In the genomic region with DNA sequence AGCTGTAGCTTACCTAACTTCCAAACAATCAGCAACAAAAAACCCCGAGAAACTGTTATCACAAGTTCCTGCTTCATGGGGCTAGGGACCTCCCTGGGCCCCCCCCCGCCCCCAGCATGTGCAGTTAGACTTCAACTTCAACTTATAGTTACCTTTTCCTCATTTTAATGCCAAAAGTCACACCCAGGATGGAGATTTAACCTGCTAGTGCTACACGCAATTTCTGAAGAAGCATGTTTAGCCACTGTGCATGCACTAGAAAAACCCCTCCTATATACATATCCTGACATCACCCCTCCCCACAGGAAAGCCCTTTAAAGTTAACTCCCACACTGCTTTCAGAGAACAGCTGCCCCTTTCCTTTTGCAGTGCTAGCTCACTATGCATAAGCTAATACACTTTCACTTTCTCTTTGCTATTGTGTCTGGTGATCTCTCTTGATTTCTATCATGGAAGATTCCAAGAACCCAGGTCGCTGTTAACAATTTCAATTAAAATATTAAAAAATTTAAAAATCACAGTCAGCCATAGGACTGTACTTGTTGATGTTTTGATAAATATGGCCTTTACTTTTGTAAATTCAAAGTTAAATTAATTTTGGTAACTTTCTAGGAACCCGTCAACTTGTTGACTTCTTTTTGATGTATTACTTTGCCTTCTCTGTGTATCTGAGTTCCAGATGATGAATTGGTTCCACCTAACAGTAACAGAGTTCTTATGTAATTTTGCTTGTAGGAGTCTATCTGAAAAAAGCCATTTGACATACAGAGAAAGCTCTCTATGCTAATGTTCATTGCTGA, we compare ENCODE assay signal across 8 cellular contexts.
DNase-seq lines count a peak whose midpoint lies in the region; ATAC-seq and TF ChIP-seq lines count a peak whose summit lies in the region.

No MANE protein-coding gene starts in this region.

- no peak for TF ChIP-seq EP300 in gastroesophageal sphincter (IDR thresholded peaks at IDR 0.05)

- no peak for TF ChIP-seq CTCF in GM10266 (IDR thresholded peaks at IDR 0.05; ENCODE audit: control insufficient read depth, insufficient read depth, low read depth, missing control alignments)
- no peak for TF ChIP-seq CTCF in gastroesophageal sphincter (IDR thresholded peaks at IDR 0.05)

- peaks cover 7 to 89% (median 12%) of the 10 kb centered on the region in 3 donors for H3K4me1 ChIP-seq in gastroesophageal sphincter

- peak; percentile 85 for DNase-seq in GM10266 (ENCODE audit: extremely low spot score)
- peak; percentile 72 for DNase-seq in LHCN-M2 (ENCODE audit: low read depth)
- peak; percentile 30 for DNase-seq in activated CD8-positive, alpha-beta memory T cell treated with anti-CD3 and anti-CD28 coated beads, Interleukin-2, amount 50 U/mL, for 24 hours (ENCODE audit: extremely low read depth)
- DNase-seq in stimulated activated CD4-positive, alpha-beta T cell treated with anti-CD3 and anti-CD28 coated beads, Interleukin-15, amount 100 ng/mL, for 1 hour (ENCODE audit: low read depth in 1 of 2, low spot score in 1 of 2): peak; percentile 11 to 54
- DNase-seq in 8988T: no peak
- no peak for DNase-seq in HK-2 (ENCODE audit: unreplicated experiment)

- peak overlapping the region in 1 of 2 donors; percentile 5 for H3K4me3 ChIP-seq in gastroesophageal sphincter

- H3K27me3 ChIP-seq in gastroesophageal sphincter: no peaks in the 10 kb centered on the region

- TF ChIP-seq POLR2A in gastroesophageal sphincter (IDR thresholded peaks at IDR 0.05): no peak

- WGBS in gastroesophageal sphincter (ENCODE audit: low coverage in 1 of 2), 2 donors: 32 to 52% methylated on average over 3 to 5 of the region's 5 CpGs

- H3K27ac ChIP-seq in gastroesophageal sphincter: peak overlapping the region in 3 of 4 donors; percentile 39 to 83 (median 53)

- H3K36me3 ChIP-seq in gastroesophageal sphincter: peaks cover under 1 to 45% of the 10 kb centered on the region in 2 donors

- ATAC-seq in GM21786 (IDR thresholded peaks at IDR 0.05; ENCODE audit: unreplicated experiment) (peak; percentile 88), gastroesophageal sphincter (no peak)

- H3K9me3 ChIP-seq in gastroesophageal sphincter: no peaks in the 10 kb centered on the region

Comparison
In these comparisons a context has a peak if more than half of its experiments do, and no peak if none do; other contexts are left out.
1. DNase-seq: peak in GM10266 (single experiment), LHCN-M2 (single experiment), activated CD8-positive, alpha-beta memory T cell treated with anti-CD3 and anti-CD28 coated beads, Interleukin-2, amount 50 U/mL, for 24 hours (single experiment) and stimulated activated CD4-positive, alpha-beta T cell treated with anti-CD3 and anti-CD28 coated beads, Interleukin-15, amount 100 ng/mL, for 1 hour (2 of 2); none in 8988T (single experiment) and HK-2 (single experiment).